9 cellular contexts compared by ENCODE assay signal in the genomic region with DNA sequence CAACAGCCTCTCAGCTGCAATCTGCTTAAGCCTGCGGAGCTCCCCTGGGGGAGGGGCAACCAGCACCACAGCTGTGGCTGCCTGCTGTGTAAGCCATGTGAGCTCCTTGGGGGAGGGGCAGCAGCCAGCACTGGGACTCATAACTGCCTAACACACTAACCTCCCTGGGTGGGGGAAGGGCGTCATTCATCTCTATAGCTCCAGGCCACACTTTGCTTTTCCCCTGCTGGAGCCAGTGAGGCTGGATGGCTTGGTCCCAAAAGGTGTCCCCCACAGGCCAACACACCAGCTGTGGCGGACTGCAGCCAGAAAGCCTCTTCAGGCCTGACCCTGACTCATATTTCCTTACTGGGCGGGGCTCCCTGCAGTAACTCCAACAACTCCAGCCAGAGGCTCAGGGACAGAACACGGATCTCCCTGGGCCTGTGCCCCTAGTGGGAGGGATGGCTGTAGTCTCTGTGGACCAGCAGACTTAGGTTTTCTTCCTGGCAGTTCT.
DNase-seq lines count a peak whose midpoint lies in the region; ATAC-seq and TF ChIP-seq lines count a peak whose summit lies in the region.
"Had no signal": no experiment of that assay in that cellular context is flagged by ENCODE, and none has a peak within 500 bp of the region (broad histone marks: within the 10 kb centered on the region; RNA-seq: fewer than 3 reads in every experiment).

No MANE protein-coding gene starts in this region.

- H3K27ac Mint-ChIP-seq in activated T-helper 1 cell treated with anti-CD3 and anti-CD28 coated beads, Interleukin-12 subunit alpha, Interleukin-12 subunit beta, Interleukin-2, Interleukin-4 antibody, amounts not matched to agents 30 ng/mL and 10 ng/mL and 1 ng/mL, durations not matched to agents 14 hours and 24 hours and 36 hours: no peak overlapping the region

- peak overlapping the region in 3 of 59 donors; percentile 14 to 58 (median 29) for H3K27ac ChIP-seq in dorsolateral prefrontal cortex

- peaks cover 2% of the 10 kb centered on the region for H3K36me3 Mint-ChIP-seq in activated T-helper 1 cell treated with anti-CD3 and anti-CD28 coated beads, Interleukin-12 subunit alpha, Interleukin-12 subunit beta, Interleukin-2, Interleukin-4 antibody, amounts not matched to agents 30 ng/mL and 10 ng/mL and 1 ng/mL, durations not matched to agents 14 hours and 24 hours and 36 hours (ENCODE audit: low read depth)

- no peaks in the 10 kb centered on the region for H3K4me1 Mint-ChIP-seq in activated T-helper 1 cell treated with anti-CD3 and anti-CD28 coated beads, Interleukin-12 subunit alpha, Interleukin-12 subunit beta, Interleukin-2, Interleukin-4 antibody, amounts not matched to agents 30 ng/mL and 10 ng/mL and 1 ng/mL, durations not matched to agents 14 hours and 24 hours and 36 hours (ENCODE audit: low read depth)

- peaks cover 21% of the 10 kb centered on the region for H3K9me3 Mint-ChIP-seq in activated T-helper 1 cell treated with anti-CD3 and anti-CD28 coated beads, Interleukin-12 subunit alpha, Interleukin-12 subunit beta, Interleukin-2, Interleukin-4 antibody, amounts not matched to agents 30 ng/mL and 10 ng/mL and 1 ng/mL, durations not matched to agents 14 hours and 24 hours and 36 hours

- no peaks in the 10 kb centered on the region for H3K27me3 ChIP-seq in dorsolateral prefrontal cortex

- ATAC-seq in GM18519 (IDR thresholded peaks at IDR 0.05; ENCODE audit: low FRiP score, unreplicated experiment): peak; percentile 29
- ATAC-seq in HG02610 (IDR thresholded peaks at IDR 0.05; ENCODE audit: unreplicated experiment): peak; percentile 34
- ATAC-seq: Panc1 had no signal

- intact Hi-C loops in dorsolateral prefrontal cortex (cut with DNase I): no loop called here
- intact Hi-C loops in activated T-helper 1 cell treated with anti-CD3 and anti-CD28 coated beads, Interleukin-12 subunit alpha, Interleukin-12 subunit beta, Interleukin-2, Interleukin-4 antibody, amounts not matched to agents 30 ng/mL and 10 ng/mL and 1 ng/mL, durations not matched to agents 14 hours and 24 hours and 36 hours (cut with micrococcal nuclease): no loop called here

- peak; percentile 97 for DNase-seq in NCI-H2107 (lab: John Stamatoyannopoulos, UW)
- peak in 9 of 10 donors; percentile 65 to 87 (median 77) for DNase-seq in dorsolateral prefrontal cortex
- peak; percentile 39 for DNase-seq in occipital lobe (lab: John Stamatoyannopoulos, UW)
- no peak for DNase-seq in stimulated activated naive CD4-positive, alpha-beta T cell (lab: John Stamatoyannopoulos, UW)
- DNase-seq in T-helper 9 cell: no peak
- DNase-seq in activated T-helper 1 cell treated with anti-CD3 and anti-CD28 coated beads, Interleukin-12 subunit alpha, Interleukin-12 subunit beta, Interleukin-2, Interleukin-4 antibody, amounts not matched to agents 30 ng/mL and 10 ng/mL and 1 ng/mL, durations not matched to agents 14 hours and 24 hours and 36 hours (ENCODE audit: low spot score): no peak

- peak overlapping the region in 13 of 59 donors; percentile 5 to 47 (median 19) for H3K4me3 ChIP-seq in dorsolateral prefrontal cortex

- H3K4me3 Mint-ChIP-seq in activated T-helper 1 cell treated with anti-CD3 and anti-CD28 coated beads, Interleukin-12 subunit alpha, Interleukin-12 subunit beta, Interleukin-2, Interleukin-4 antibody, amounts not matched to agents 30 ng/mL and 10 ng/mL and 1 ng/mL, durations not matched to agents 14 hours and 24 hours and 36 hours: no peak overlapping the region

- H3K27me3 Mint-ChIP-seq in activated T-helper 1 cell treated with anti-CD3 and anti-CD28 coated beads, Interleukin-12 subunit alpha, Interleukin-12 subunit beta, Interleukin-2, Interleukin-4 antibody, amounts not matched to agents 30 ng/mL and 10 ng/mL and 1 ng/mL, durations not matched to agents 14 hours and 24 hours and 36 hours (ENCODE audit: insufficient read depth): no peaks in the 10 kb centered on the region

- peak in 4 of 56 donors; percentile 7 to 17 (median 12) for TF ChIP-seq CTCF in dorsolateral prefrontal cortex (IDR thresholded peaks at IDR 0.05 in 54 of 56, conservative IDR thresholded peaks at IDR 0.05 in 2 of 56; ENCODE audit: low read depth in 1 of 56, partially characterized antibody in 56 of 56)

Comparison
In these comparisons a context has a peak if more than half of its experiments do, and no peak if none do; other contexts are left out.
1. DNase-seq: peak in NCI-H2107 (single experiment), dorsolateral prefrontal cortex (9 of 10) and occipital lobe (single experiment); none in stimulated activated naive CD4-positive, alpha-beta T cell (0 of 6), T-helper 9 cell (single experiment) and activated T-helper 1 cell treated with anti-CD3 and anti-CD28 coated beads, Interleukin-12 subunit alpha, Interleukin-12 subunit beta, Interleukin-2, Interleukin-4 antibody, amounts not matched to agents 30 ng/mL and 10 ng/mL and 1 ng/mL, durations not matched to agents 14 hours and 24 hours and 36 hours (single experiment).